Comparison of ENCODE assay signal across 8 cellular contexts in genomic region chr11:2886191-2886894, GRCh38. TPM values are rescaled to one million over a fixed set of nuclear protein-coding genes. Genes with fewer than 3 reads are reported as not detected.
DNase-seq lines count a peak whose midpoint lies in the region; ATAC-seq and TF ChIP-seq lines count a peak whose summit lies in the region.

No MANE protein-coding gene starts in this region.

- peak in 1 of 7 experiments; percentile 38 for DNase-seq in CD8-positive, alpha-beta T cell
- DNase-seq in WERI-Rb-1, result peak; percentile 74
- peak; percentile 40 to 45 for DNase-seq in heart right ventricle
- no peak for DNase-seq in gastrocnemius medialis
- no peak for DNase-seq in mucosa of gallbladder (ENCODE audit: low spot score)
- no peak for DNase-seq in SHP77 treated with DMSO at 0.1 percent for 48 hours (lab: John Stamatoyannopoulos, UW)

- no peaks in the 10 kb centered on the region for H3K36me3 Mint-ChIP-seq in CD8-positive, alpha-beta T cell

- CTCF ChIA-PET in CD8-positive, alpha-beta T cell (lab: Charles Lee), result interaction anchor here (0.6 to 13.1 kb wide), 5 partner anchors 9 to 466 kb away, joined by 3 to 492 read pairs (median 3); no protein-coding TSS in a partner anchor

- no peak for TF ChIP-seq POLR2A in gastrocnemius medialis (IDR thresholded peaks at IDR 0.05)

- H3K9me3 Mint-ChIP-seq in CD8-positive, alpha-beta T cell, result no peaks in the 10 kb centered on the region

- peak overlapping the region; percentile 68 for H3K4me3 Mint-ChIP-seq in CD8-positive, alpha-beta T cell

- intact Hi-C loops in CD8-positive, alpha-beta T cell (cut with DNase I, micrococcal nuclease), result loop anchor here (2.0 to 5.0 kb wide), 4 partner anchors 16 to 536 kb away; a partner anchor contains a TSS
- intact Hi-C loops in heart right ventricle (cut with DNase I), result loop anchor here in 9 of 10 donors (5.0 to 10.0 kb wide), 9 partner anchors 59 to 692 kb away; partner anchors contain the start of genes KCNQ1OT1 (in 5 of the 9), C11orf21 (in 1 of the 9) and TSPAN32 (in 1 of the 9)
- intact Hi-C loops in gastrocnemius medialis (cut with DNase I; ENCODE audit: low total_unique reads), result loop anchor here (1.0 to 5.0 kb wide), 2 partner anchors 486 to 559 kb away; partner anchors contain the start of gene TSSC4

- H3K27ac ChIP-seq in CD8-positive, alpha-beta T cell (ENCODE audit: low read depth, low read length), result no peak overlapping the region
- H3K27ac ChIP-seq in WERI-Rb-1 (peak overlapping the region; percentile 68), heart right ventricle (peak overlapping the region; percentile 16 to 81 (median 62)), gastrocnemius medialis (peak overlapping the region; percentile 54 to 75 (median 65))

- H3K27me3 ChIP-seq in CD8-positive, alpha-beta T cell (ENCODE audit: insufficient read depth, low read length), result no peaks in the 10 kb centered on the region
- H3K27me3 ChIP-seq in WERI-Rb-1 (ENCODE audit: insufficient read depth, low read depth, severe bottlenecking), result no peaks in the 10 kb centered on the region
- peaks cover 0 to 34% (median 0%) of the 10 kb centered on the region in 7 donors for H3K27me3 ChIP-seq in heart right ventricle
- no peaks in the 10 kb centered on the region for H3K27me3 ChIP-seq in gastrocnemius medialis

- no peaks in the 10 kb centered on the region for H3K27me3 Mint-ChIP-seq in CD8-positive, alpha-beta T cell (ENCODE audit: low read depth)

- no peak for TF ChIP-seq CTCF in CD8-positive, alpha-beta T cell (IDR thresholded peaks at IDR 0.05)
- TF ChIP-seq CTCF in WERI-Rb-1 (IDR thresholded peaks at IDR 0.05; ENCODE audit: low read depth, low read length) (peak; percentile 66), heart right ventricle (IDR thresholded peaks at IDR 0.05) (peak in 5 of 9 donors; percentile 9 to 51 (median 48)), gastrocnemius medialis (IDR thresholded peaks at IDR 0.05 in 4 of 5, conservative IDR thresholded peaks at IDR 0.05 in 1 of 5) (peak in 3 of 5 experiments; percentile 17 to 45 (median 23))

- peaks cover 23% of the 10 kb centered on the region for H3K4me1 ChIP-seq in CD8-positive, alpha-beta T cell (ENCODE audit: insufficient read depth, low read length)
- H3K4me1 ChIP-seq in heart right ventricle, result peaks cover 6 to 62% (median 43%) of the 10 kb centered on the region in 9 donors
- peaks cover 14 to 26% of the 10 kb centered on the region in 2 donors for H3K4me1 ChIP-seq in gastrocnemius medialis

- ATAC-seq in CD8-positive, alpha-beta T cell, result no peak
- ATAC-seq in GM21723 (IDR thresholded peaks at IDR 0.05; ENCODE audit: unreplicated experiment), result peak; percentile 6
- ATAC-seq in heart right ventricle, result peak in 5 of 8 donors; percentile 3 to 22 (median 8)
- peak in 1 of 2 donors; percentile 5 for ATAC-seq in gastrocnemius medialis
- ATAC-seq in GM19328 (IDR thresholded peaks at IDR 0.05; ENCODE audit: unreplicated experiment), result no peak

- in situ Hi-C loops in gastrocnemius medialis (cut with MboI; ENCODE audit: low sequenced_read_pairs in 4 of 4), result loop anchor here (5.0 to 25.0 kb wide), 3 partner anchors 199 to 449 kb away; partner anchors contain the start of genes KCNQ1OT1 (in 3 of the 4), KCNQ1 (in 1 of the 4) and TRPM5 (in 1 of the 4)

- no peaks in the 10 kb centered on the region for H3K36me3 ChIP-seq in CD8-positive, alpha-beta T cell (ENCODE audit: insufficient read depth, low read length)
- H3K36me3 ChIP-seq in WERI-Rb-1 (peaks cover 5% of the 10 kb centered on the region), heart right ventricle (no peaks in the 10 kb centered on the region), gastrocnemius medialis (no peaks in the 10 kb centered on the region)

- H3K27ac Mint-ChIP-seq in CD8-positive, alpha-beta T cell, result peak overlapping the region; percentile 55

- H3K4me1 Mint-ChIP-seq in CD8-positive, alpha-beta T cell (ENCODE audit: low read depth), result peaks cover 22% of the 10 kb centered on the region

- H3K4me3 ChIP-seq in CD8-positive, alpha-beta T cell (ENCODE audit: low read depth, low read length), result no peak overlapping the region
- H3K4me3 ChIP-seq in WERI-Rb-1 (ENCODE audit: low read depth, low read length) (peak overlapping the region; percentile 38), heart right ventricle (peak overlapping the region in 9 of 10 donors; percentile 45 to 85 (median 72)), gastrocnemius medialis (peak overlapping the region; percentile 34 to 83 (median 51))

- POLR2A ChIA-PET in CD8-positive, alpha-beta T cell (lab: Charles Lee), result interaction anchor here (1.3 to 4.6 kb wide), 2 partner anchors 121 to 354 kb away, joined by 3 to 31 read pairs; no protein-coding TSS in a partner anchor

- H3K9me3 ChIP-seq in CD8-positive, alpha-beta T cell (ENCODE audit: low read length), result no peaks in the 10 kb centered on the region
- H3K9me3 ChIP-seq in WERI-Rb-1 (ENCODE audit: severe bottlenecking) (no peaks in the 10 kb centered on the region), heart right ventricle (no peaks in the 10 kb centered on the region), gastrocnemius medialis (no peaks in the 10 kb centered on the region)

- WGBS in heart right ventricle, 2 donors, result 15 to 16% methylated on average over 43 to 49 of the region's 49 CpGs

RNA-seq across cellular contexts. Expression of gene CDKN1C, which starts 0.8 kb away (rescaled TPM):
- total RNA-seq in CD8-positive, alpha-beta T cell, result 1 to 10 TPM; 2.5 to 3.6 TPM
- total RNA-seq in heart right ventricle, result 10 to 100 TPM; 16.9 to 48.0 (median 25.4) TPM
- 10 to 100 TPM; 50.3 to 55.3 TPM for polyA plus RNA-seq in heart right ventricle
- total RNA-seq in gastrocnemius medialis, result 10 to 100 TPM; 22.0 to 56.9 (median 38.5) TPM
- total RNA-seq in mucosa of gallbladder, result 59.4 TPM

RNA-seq across cellular contexts. Expression of gene PHLDA2, which starts 42.9 kb away (rescaled TPM):
- total RNA-seq in CD8-positive, alpha-beta T cell, result 1 to 10 TPM in 1 of 2 experiments, under 1 TPM in 1; 0.61 to 1.6 TPM
- total RNA-seq in heart right ventricle (1 to 10 TPM in 3 of 10 donors, under 1 TPM in 6, not detected in 1; 0.39 to 2.8 (median 0.80) TPM), gastrocnemius medialis (1 to 10 TPM in 1 of 4 donors, not detected in 3; 1.4 TPM), mucosa of gallbladder (38.7 TPM)
- 10 to 100 TPM in 1 of 2 donors, 1 to 10 TPM in 1; 1.6 to 14.2 TPM for polyA plus RNA-seq in heart right ventricle

Comparison
In these comparisons a context has a peak if more than half of its experiments do, and no peak if none do; other contexts are left out.
1. ATAC-seq: peak in GM21723 (single experiment) and heart right ventricle (5 of 8); none in CD8-positive, alpha-beta T cell (single experiment) and GM19328 (single experiment).
2. DNase-seq: peak in WERI-Rb-1 (single experiment) and heart right ventricle (2 of 2); none in gastrocnemius medialis (0 of 2), mucosa of gallbladder (single experiment) and SHP77 treated with DMSO at 0.1 percent for 48 hours (single experiment).
3. RNA of gene PHLDA2, which starts 42.9 kb away (total RNA-seq): 38.7 TPM in mucosa of gallbladder (single experiment); 0.61 to 1.6 TPM in CD8-positive, alpha-beta T cell, 0.39 to 2.8 TPM in heart right ventricle and 1.4 TPM in gastrocnemius medialis; every median in the first group is over 10 times any median in the second.